Comparison of ENCODE assay signal across 12 cellular contexts in genomic region chr9:113626735-113627495, GRCh38.
DNase-seq lines count a peak whose midpoint lies in the region; ATAC-seq and TF ChIP-seq lines count a peak whose summit lies in the region.
"Had no signal": no experiment of that assay in that cellular context is flagged by ENCODE, and none has a peak within 500 bp of the region (broad histone marks: within the 10 kb centered on the region; RNA-seq: fewer than 3 reads in every experiment).

No MANE protein-coding gene starts in this region.

- H3K27ac ChIP-seq in ascending aorta (peak overlapping the region; percentile 71 to 74), muscle layer of duodenum (ENCODE audit: low read length) (peak overlapping the region; percentile 32), testis (peak overlapping the region; percentile 25 to 26)
- H3K27ac ChIP-seq: SK-N-MC had no signal

- no peak for TF ChIP-seq CTCF in ascending aorta (IDR thresholded peaks at IDR 0.05)
- TF ChIP-seq CTCF in fibroblast of the aortic adventitia (IDR thresholded peaks at IDR 0.05; ENCODE audit: insufficient read depth, low read length) = no peak
- TF ChIP-seq CTCF in testis (IDR thresholded peaks at IDR 0.05) = no peak

- H3K4me1 ChIP-seq in ascending aorta = peaks cover 12 to 32% of the 10 kb centered on the region in 2 donors
- peaks cover 0 to 12% of the 10 kb centered on the region in 2 donors for H3K4me1 ChIP-seq in muscle layer of duodenum (ENCODE audit: control insufficient read depth in 1 of 2, insufficient read depth in 2 of 2, low read length in 2 of 2)
- peaks cover 12% of the 10 kb centered on the region for H3K4me1 ChIP-seq in testis
- H3K4me1 ChIP-seq: prostate gland had no signal

- ATAC-seq in GM21786 (IDR thresholded peaks at IDR 0.05; ENCODE audit: unreplicated experiment) = no peak
- ATAC-seq: mucosa of descending colon had no signal

- TF ChIP-seq POLR2A in testis (IDR thresholded peaks at IDR 0.05) = no peak

- no peak overlapping the region for H3K4me3 ChIP-seq in ascending aorta
- H3K4me3 ChIP-seq in fibroblast of the aortic adventitia (ENCODE audit: low read depth, low read length) = no peak overlapping the region
- H3K4me3 ChIP-seq in muscle layer of duodenum (ENCODE audit: low read depth in 1 of 2, low read length in 2 of 2) = no peak overlapping the region
- H3K4me3 ChIP-seq in testis = no peak overlapping the region
- H3K4me3 ChIP-seq: mucosa of descending colon, prostate gland, SK-N-MC had no signal

- intact Hi-C loops in ascending aorta (cut with DNase I) (no loop called here), testis (cut with DNase I; ENCODE audit: low total_unique reads) (no loop called here)

- 57 to 68% methylated on average over 6 to 8 of the region's 8 CpGs for WGBS in testis, 2 donors

- DNase-seq in ascending aorta (ENCODE audit: low spot score in 2 of 2) = peak in 1 of 2 donors; percentile 78
- peak; percentile 39 for DNase-seq in fibroblast of the aortic adventitia (ENCODE audit: low read depth)
- DNase-seq in testis = peak; percentile 78
- DNase-seq in iPS-NIHi11 (ENCODE audit: low spot score) = no peak
- DNase-seq in stimulated activated CD4-positive, alpha-beta T cell treated with anti-CD3 and anti-CD28 coated beads, Interleukin-4, amount 100 ng/mL, for 4 hours = no peak
- DNase-seq: activated naive CD8-positive, alpha-beta T cell treated with anti-CD3 and anti-CD28 coated beads, Interleukin-2, amount 10 ng/mL, durations not matched to agents 7 days and 5 days; mucosa of descending colon; NCI-H1105 had no signal

- H3K27me3 ChIP-seq in ascending aorta (no peaks in the 10 kb centered on the region), muscle layer of duodenum (ENCODE audit: low read depth, low read length) (no peaks in the 10 kb centered on the region), testis (no peaks in the 10 kb centered on the region)

- H3K36me3 ChIP-seq in ascending aorta = no peaks in the 10 kb centered on the region
- H3K36me3 ChIP-seq in muscle layer of duodenum (ENCODE audit: control insufficient read depth in 1 of 2, insufficient read depth in 2 of 2, low read length in 2 of 2) = peaks cover 0 to 4% of the 10 kb centered on the region in 2 donors
- H3K36me3 ChIP-seq in testis (ENCODE audit: low read depth, missing control alignments) = no peaks in the 10 kb centered on the region
- H3K36me3 ChIP-seq: prostate gland had no signal

- no peaks in the 10 kb centered on the region for H3K9me3 ChIP-seq in ascending aorta
- H3K9me3 ChIP-seq in muscle layer of duodenum (ENCODE audit: control insufficient read depth in 1 of 2, low read length in 2 of 2) = no peaks in the 10 kb centered on the region
- H3K9me3 ChIP-seq in testis = no peaks in the 10 kb centered on the region
- H3K9me3 ChIP-seq: mucosa of descending colon, prostate gland had no signal

Comparison
In these comparisons a context has a peak if more than half of its experiments do, and no peak if none do; other contexts are left out.
1. DNase-seq: peak in fibroblast of the aortic adventitia (single experiment) and testis (single experiment); none in iPS-NIHi11 (single experiment) and stimulated activated CD4-positive, alpha-beta T cell treated with anti-CD3 and anti-CD28 coated beads, Interleukin-4, amount 100 ng/mL, for 4 hours (0 of 2).
2. Peak in every context shown above with its lines, with median percentiles within 50 percentile points of each other: H3K27ac ChIP-seq.